ENCODE assay signal across 1 cellular context in genomic region chr4:75710246-75710645, GRCh38.
TF ChIP-seq lines count a peak whose summit lies in the region.

No MANE protein-coding gene starts in this region.

TF ChIP-seq in K562, 482 proteins besides CTCF, POLR2A, EP300 and RAD21 (continued from another document):
- TF ChIP-seq CREM (IDR thresholded peaks at IDR 0.05; ENCODE audit: low read depth) (no peak), PBX2 (CRISPR knock-in tag; IDR thresholded peaks at IDR 0.05; ENCODE audit: low read depth) (no peak), PBX2 (tag; conservative IDR thresholded peaks at IDR 0.05; ENCODE audit: low read depth) (0 out of 2 replicates have a peak, but pooled peaks have one; percentile 25)
